Comparison of ENCODE assay signal across 26 cellular contexts in the genomic region with DNA sequence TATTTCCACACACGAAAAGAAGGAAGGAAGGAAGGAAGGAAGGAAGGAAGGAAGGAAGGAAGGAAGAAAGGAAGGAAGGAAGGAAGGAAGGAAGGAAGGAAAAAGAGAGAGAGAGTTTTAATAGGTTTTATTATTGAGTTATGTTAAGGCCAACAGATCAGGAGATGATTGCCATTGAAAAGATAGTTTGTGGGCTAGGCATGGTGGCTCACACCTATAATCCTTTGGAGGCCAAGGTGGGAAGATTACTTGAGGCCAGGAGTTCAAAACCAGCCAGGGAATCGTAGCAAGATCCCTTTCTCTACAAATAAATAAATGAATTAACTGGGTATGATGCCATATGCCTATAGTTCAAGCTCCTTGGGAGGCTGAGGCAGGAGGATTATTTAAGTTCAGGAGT.
"Had no signal": no experiment of that assay in that cellular context is flagged by ENCODE, and none has a peak within 500 bp of the region (broad histone marks: within the 10 kb centered on the region; RNA-seq: fewer than 3 reads in every experiment).

No MANE protein-coding gene starts in this region.

- DNase-seq: natural killer cell; nucleus accumbens; pancreas; right cardiac atrium; right lobe of liver; sigmoid colon; small intestine; stimulated activated CD4-positive, alpha-beta T cell treated with anti-CD3 and anti-CD28 coated beads, Interleukin-15, amount 100 ng/mL, for 24 hours; stimulated activated CD4-positive, alpha-beta T cell treated with anti-CD3 and anti-CD28 coated beads, Interleukin-2, amount 100 ng/mL, for 24 hours; stimulated activated CD4-positive, alpha-beta T cell treated with anti-CD3 and anti-CD28 coated beads, Interleukin-2, amount 100 ng/mL, for 48 hours; stimulated activated CD4-positive, alpha-beta T cell treated with anti-CD3 and anti-CD28 coated beads, Interleukin-4, amount 100 ng/mL, for 24 hours; stimulated activated naive B cell treated with anti-CD40 and anti-IgM and Interleukin-4, amounts not matched to agents 10 μg/mL and 1 μg/mL and 100 μg/mL, for 72 hours; stimulated activated naive CD4-positive, alpha-beta T cell treated with Interleukin-2 at 50 U/mL for 16 hours; stomach; thyroid gland; trophoblast cell; upper lobe of left lung had no signal

- H3K27ac Mint-ChIP-seq: natural killer cell; nephron; stimulated activated effector memory CD8-positive, alpha-beta T cell treated with anti-CD3 and anti-CD28 coated beads, Interleukin-12 subunit alpha, Interleukin-12 subunit beta, amount 100 ng/mL, for 72 hours; stimulated activated naive B cell treated with anti-CD40 and anti-IgM and Interleukin-4, amounts not matched to agents 10 μg/mL and 1 μg/mL and 100 μg/mL, for 72 hours; stimulated activated naive CD8-positive, alpha-beta T cell treated with anti-CD3 and anti-CD28 coated beads, Interleukin-15, Interleukin-2, amounts not matched to agents 100 ng/mL and 50 ng/mL, for 24 hours had no signal

- H3K4me3 Mint-ChIP-seq: natural killer cell; nephron; neural crest cell; stimulated activated effector memory CD8-positive, alpha-beta T cell treated with anti-CD3 and anti-CD28 coated beads, Interleukin-12 subunit alpha, Interleukin-12 subunit beta, amount 100 ng/mL, for 72 hours; stimulated activated naive B cell treated with anti-CD40 and anti-IgM and Interleukin-4, amounts not matched to agents 10 μg/mL and 1 μg/mL and 100 μg/mL, for 72 hours; stimulated activated naive CD8-positive, alpha-beta T cell treated with anti-CD3 and anti-CD28 coated beads, Interleukin-15, Interleukin-2, amounts not matched to agents 100 ng/mL and 50 ng/mL, for 24 hours had no signal

- H3K36me3 ChIP-seq: neutrophil, pancreas, prostate gland, right lobe of liver, sigmoid colon, stomach, thoracic aorta, thyroid gland, tibial nerve, upper lobe of left lung, vagina had no signal

- H3K4me1 ChIP-seq: pancreas, prostate gland, right lobe of liver, sigmoid colon, stomach, thyroid gland, tibial nerve, upper lobe of left lung, vagina had no signal

- H3K27me3 ChIP-seq: neutrophil, pancreas, right lobe of liver, sigmoid colon, stomach, thyroid gland, tibial nerve, upper lobe of left lung, vagina had no signal

- ATAC-seq: natural killer cell; pancreas; right cardiac atrium; right lobe of liver; stimulated activated effector memory CD8-positive, alpha-beta T cell treated with anti-CD3 and anti-CD28 coated beads, Interleukin-12 subunit alpha, Interleukin-12 subunit beta, amount 100 ng/mL, for 72 hours; stimulated activated naive B cell treated with anti-CD40 and anti-IgM and Interleukin-4, amounts not matched to agents 10 μg/mL and 1 μg/mL and 100 μg/mL, for 72 hours had no signal

- H3K9me3 ChIP-seq: neutrophil, pancreas, prostate gland, right lobe of liver, thoracic aorta, thyroid gland, vagina had no signal

- H3K4me1 Mint-ChIP-seq: natural killer cell; nephron; stimulated activated effector memory CD8-positive, alpha-beta T cell treated with anti-CD3 and anti-CD28 coated beads, Interleukin-12 subunit alpha, Interleukin-12 subunit beta, amount 100 ng/mL, for 72 hours had no signal

- H3K27ac ChIP-seq: neutrophil, pancreas, prostate gland, right lobe of liver, sigmoid colon, stomach, thoracic aorta, thyroid gland, tibial nerve, upper lobe of left lung, vagina had no signal

- H3K4me3 ChIP-seq: pancreas, prostate gland, right lobe of liver, sigmoid colon, stomach, thoracic aorta, thyroid gland, tibial nerve, upper lobe of left lung, vagina had no signal

- H3K36me3 Mint-ChIP-seq: natural killer cell; stimulated activated effector memory CD8-positive, alpha-beta T cell treated with anti-CD3 and anti-CD28 coated beads, Interleukin-12 subunit alpha, Interleukin-12 subunit beta, amount 100 ng/mL, for 72 hours had no signal

- H3K27me3 Mint-ChIP-seq: stimulated activated naive B cell treated with anti-CD40 and anti-IgM and Interleukin-4, amounts not matched to agents 10 μg/mL and 1 μg/mL and 100 μg/mL, for 72 hours; stimulated activated naive CD8-positive, alpha-beta T cell treated with anti-CD3 and anti-CD28 coated beads, Interleukin-15, Interleukin-2, amounts not matched to agents 100 ng/mL and 50 ng/mL, for 24 hours had no signal
